20 cellular contexts compared by ENCODE assay signal in the genomic region with DNA sequence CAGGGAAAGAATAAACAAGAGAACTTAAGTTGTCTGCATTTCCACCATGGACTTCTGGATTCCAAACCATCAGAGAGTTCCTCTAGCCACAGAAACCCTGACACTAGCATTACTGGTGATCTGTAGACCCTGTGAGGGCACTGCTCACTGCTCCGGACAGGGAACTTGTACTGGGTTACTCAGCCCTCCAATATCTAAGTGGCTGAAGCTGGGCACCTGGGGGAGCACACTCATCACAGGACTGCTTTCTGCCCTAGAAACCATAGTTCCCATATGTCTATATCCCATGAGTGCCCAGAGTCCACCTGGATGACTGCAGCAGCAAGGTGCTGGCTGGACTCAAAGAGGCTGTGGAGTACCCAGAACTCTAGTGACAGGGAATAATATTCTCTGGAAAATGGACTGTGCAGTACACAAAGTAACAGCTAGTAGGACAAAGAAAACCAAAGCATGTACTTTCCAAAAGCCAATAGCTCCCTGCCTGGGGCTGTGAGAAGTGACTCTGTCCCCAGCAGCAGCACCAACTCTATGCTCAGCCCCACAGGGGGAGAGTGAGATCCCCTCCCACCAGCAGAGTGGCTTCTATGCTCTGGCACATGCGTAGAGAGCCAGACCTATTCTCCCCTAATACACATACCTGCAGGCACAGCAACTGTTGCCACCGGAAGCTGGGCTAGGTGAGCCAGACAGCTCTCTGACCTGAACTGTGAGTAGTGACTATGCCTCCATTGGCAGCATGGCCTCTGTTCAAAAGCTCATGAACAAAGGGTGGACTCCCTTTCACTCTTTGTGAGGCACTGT.
DNase-seq lines count a peak whose midpoint lies in the region; ATAC-seq, FAIRE-seq and TF ChIP-seq lines count a peak whose summit lies in the region.
"Had no signal": no experiment of that assay in that cellular context is flagged by ENCODE, and none has a peak within 500 bp of the region (broad histone marks: within the 10 kb centered on the region; RNA-seq: fewer than 3 reads in every experiment).

No MANE protein-coding gene starts in this region.

- H3K79me2 ChIP-seq in K562 (ENCODE audit: control insufficient read depth, insufficient read depth, low read length) (no peaks in the 10 kb centered on the region), mesendoderm (ENCODE audit: control insufficient read depth, insufficient read depth, low read length) (no peaks in the 10 kb centered on the region)

- no peaks in the 10 kb centered on the region for H3K9me1 ChIP-seq in K562 (ENCODE audit: control insufficient read depth, insufficient read depth, low read length)

- intact Hi-C loops in A673 (cut with micrococcal nuclease; ENCODE audit: unreplicated experiment) (no loop called here), K562 (cut with micrococcal nuclease) (no loop called here), ovary (cut with DNase I) (no loop called here)

- no peak overlapping the region for H4K8ac ChIP-seq in mesendoderm (ENCODE audit: low read depth, low read length)

- no peak overlapping the region for H2BK120ac ChIP-seq in mesendoderm (ENCODE audit: low read depth, low read length)

- no peak overlapping the region for H3K18ac ChIP-seq in mesendoderm (ENCODE audit: low read length)

- FAIRE-seq in K562 (lab: Jason Lieb, UNC): no peak
- FAIRE-seq: RCC 7860 had no signal

- H3K27ac ChIP-seq in A673 (ENCODE audit: low read depth, low read length, poor library complexity, severe bottlenecking) (peak overlapping the region; percentile 40), K562 (ENCODE audit: extremely low read depth, low read depth, low read length) (no peak overlapping the region), mesendoderm (ENCODE audit: low read depth, low read length) (no peak overlapping the region), ovary (no peak overlapping the region), gastroesophageal sphincter (no peak overlapping the region)
- H3K27ac ChIP-seq: BLaER1 treated with 17β-estradiol and CSF1 and Interleukin-3, amounts not matched to agents 10 nM and 100 nM; cardiac muscle cell; prostate gland; upper lobe of left lung had no signal

- CTCF ChIA-PET in A673 (lab: Charles Lee) (no interaction called here), K562 (lab: Yijun Ruan, JAX; ENCODE audit: low intra/inter-chr PET ratio) (no interaction called here)

- TF ChIP-seq RAD21 in K562 (CRISPR knock-in tag; conservative IDR thresholded peaks at IDR 0.05 in 1 of 2, IDR thresholded peaks at IDR 0.05 in 1 of 2): no peak

- TF ChIP-seq CTCF in A673 (conservative IDR thresholded peaks at IDR 0.05; ENCODE audit: low read depth, low read length) (no peak), K562 (IDR thresholded peaks at IDR 0.05 in 2 of 3, conservative IDR thresholded peaks at IDR 0.05 in 1 of 3; ENCODE audit: insufficient read depth in 2 of 3, low read depth in 1 of 3, low read length in 3 of 3) (no peak), ovary (IDR thresholded peaks at IDR 0.05) (no peak), gastroesophageal sphincter (IDR thresholded peaks at IDR 0.05) (no peak)

- WGBS in K562 (ENCODE audit: insufficient coverage, low coverage, missing lambda C conversion rate): 12% methylated on average over 3 of the region's 3 CpGs
- no CpG with 5 or more reads among the region's 3 CpGs for WGBS in mesendoderm (ENCODE audit: extremely low coverage, insufficient coverage, low lambda C conversion rate)
- 87 to 89% (median 87%) methylated on average over 3 of the region's 3 CpGs for WGBS in ovary, 3 donors
- 100% methylated on average over 1 of the region's 3 CpGs; no CpG with 5 or more reads in 1 of the 2 donors for WGBS in gastroesophageal sphincter (ENCODE audit: low coverage in 1 of 2), 2 donors

- no peak overlapping the region for H2AK5ac ChIP-seq in mesendoderm (ENCODE audit: low read length)

- H3K4me3 ChIP-seq in A673 (ENCODE audit: low read depth, low read length, poor library complexity, severe bottlenecking): no peak overlapping the region
- H3K4me3 ChIP-seq in K562: no peak overlapping the region
- no peak overlapping the region for H3K4me3 ChIP-seq in mesendoderm (ENCODE audit: low read length)
- no peak overlapping the region for H3K4me3 ChIP-seq in ovary
- H3K4me3 ChIP-seq in gastroesophageal sphincter: no peak overlapping the region
- H3K4me3 ChIP-seq: BLaER1 treated with 17β-estradiol and CSF1 and Interleukin-3, amounts not matched to agents 10 nM and 100 nM; cardiac muscle cell; prostate gland; upper lobe of left lung had no signal

- H3K4me2 ChIP-seq in K562 (ENCODE audit: insufficient read depth, low read length) (no peak overlapping the region), mesendoderm (ENCODE audit: low read length) (no peak overlapping the region)
- H3K4me2 ChIP-seq: BLaER1 treated with 17β-estradiol and CSF1 and Interleukin-3, amounts not matched to agents 10 nM and 100 nM had no signal

- H3K27me3 ChIP-seq in A673 (replicated peaks; ENCODE audit: insufficient read depth, low read depth, low read length, poor library complexity) (no peaks in the 10 kb centered on the region), K562 (ENCODE audit: control insufficient read depth in 2 of 2, insufficient read depth in 2 of 2, low read length in 2 of 2) (no peaks in the 10 kb centered on the region), mesendoderm (ENCODE audit: insufficient read depth, low read length, poor library complexity) (no peaks in the 10 kb centered on the region), ovary (no peaks in the 10 kb centered on the region), gastroesophageal sphincter (no peaks in the 10 kb centered on the region)
- H3K27me3 ChIP-seq: BLaER1 treated with 17β-estradiol and CSF1 and Interleukin-3, amounts not matched to agents 10 nM and 100 nM; cardiac muscle cell; upper lobe of left lung had no signal

- H4K5ac ChIP-seq in mesendoderm (ENCODE audit: low read length): no peak overlapping the region

- TF ChIP-seq POLR2A in K562 (conservative IDR thresholded peaks at IDR 0.05): no peak
- no peak for TF ChIP-seq POLR2A in ovary (IDR thresholded peaks at IDR 0.05)
- no peak for TF ChIP-seq POLR2A in gastroesophageal sphincter (IDR thresholded peaks at IDR 0.05)

- no peak for TF ChIP-seq EP300 in K562 (IDR thresholded peaks at IDR 0.05; ENCODE audit: low read length)
- no peak for TF ChIP-seq EP300 in ovary (IDR thresholded peaks at IDR 0.05)
- no peak for TF ChIP-seq EP300 in gastroesophageal sphincter (IDR thresholded peaks at IDR 0.05)

- no peaks in the 10 kb centered on the region for H3K79me1 ChIP-seq in mesendoderm (ENCODE audit: low read length)

- H2AFZ ChIP-seq in K562 (ENCODE audit: low read depth, low read length): peak overlapping the region; percentile 42; the same call in 1 of the 2 replicates

- no peak overlapping the region for H3K9ac ChIP-seq in K562 (ENCODE audit: insufficient read depth in 1 of 2, low read depth in 2 of 2, low read length in 2 of 2)
- H3K9ac ChIP-seq in mesendoderm (ENCODE audit: low read length): no peak overlapping the region
- H3K9ac ChIP-seq: BLaER1 treated with 17β-estradiol and CSF1 and Interleukin-3, amounts not matched to agents 10 nM and 100 nM had no signal

- no peaks in the 10 kb centered on the region for H3K36me3 ChIP-seq in A673 (ENCODE audit: insufficient read depth, low read length, poor library complexity, severe bottlenecking)
- no peaks in the 10 kb centered on the region for H3K36me3 ChIP-seq in K562 (ENCODE audit: control insufficient read depth, insufficient read depth, low read length)
- no peaks in the 10 kb centered on the region for H3K36me3 ChIP-seq in mesendoderm (ENCODE audit: control insufficient read depth, insufficient read depth, low read length)
- H3K36me3 ChIP-seq in ovary: no peaks in the 10 kb centered on the region
- H3K36me3 ChIP-seq in gastroesophageal sphincter: no peaks in the 10 kb centered on the region
- H3K36me3 ChIP-seq: BLaER1 treated with 17β-estradiol and CSF1 and Interleukin-3, amounts not matched to agents 10 nM and 100 nM; cardiac muscle cell; prostate gland; upper lobe of left lung had no signal

- H3K4me1 ChIP-seq in A673 (ENCODE audit: insufficient read depth, low read length, poor library complexity, severe bottlenecking) (peaks cover 14% of the 10 kb centered on the region), K562 (replicated peaks in 1 of 2; ENCODE audit: control insufficient read depth in 2 of 2, insufficient read depth in 2 of 2, low read length in 2 of 2) (no peaks in the 10 kb centered on the region), mesendoderm (ENCODE audit: control insufficient read depth, low read depth, low read length) (no peaks in the 10 kb centered on the region), ovary (ENCODE audit: insufficient read depth) (no peaks in the 10 kb centered on the region), gastroesophageal sphincter (no peaks in the 10 kb centered on the region)
- H3K4me1 ChIP-seq: prostate gland, upper lobe of left lung had no signal

- no peak overlapping the region for H2BK15ac ChIP-seq in mesendoderm (replicated peaks; ENCODE audit: low read depth)

- ATAC-seq in HG03432 (IDR thresholded peaks at IDR 0.05; ENCODE audit: unreplicated experiment) (peak; percentile 47), K562 (no peak; the same call in none of the 3 replicates), GM19324 (IDR thresholded peaks at IDR 0.05; ENCODE audit: low FRiP score, unreplicated experiment) (no peak), gastroesophageal sphincter (no peak)
- ATAC-seq: activated T-helper 17 cell treated with anti-CD3 and anti-CD28 coated beads, Interleukin-2, amount 50 U/mL, for 72 hours had no signal

- no peak overlapping the region for H2BK5ac ChIP-seq in mesendoderm (ENCODE audit: low read length)

- BruUV-seq in A673 (replicated peaks; lab: Mats Ljungman, UMichigan): no TSS peak
- no TSS peak for BruUV-seq in K562 (replicated peaks; lab: Mats Ljungman, UMichigan)

- no peaks in the 10 kb centered on the region for H4K20me1 ChIP-seq in K562 (replicated peaks; ENCODE audit: control insufficient read depth, insufficient read depth, low read length)
- H4K20me1 ChIP-seq: BLaER1 treated with 17β-estradiol and CSF1 and Interleukin-3, amounts not matched to agents 10 nM and 100 nM had no signal

- in situ Hi-C loops in K562 (cut with MboI): no loop called here

- no peaks in the 10 kb centered on the region for H3K9me3 ChIP-seq in A673 (ENCODE audit: low read depth, low read length, poor library complexity, severe bottlenecking)
- H3K9me3 ChIP-seq in K562 (replicated peaks; ENCODE audit: control insufficient read depth, insufficient read depth, low read depth, low read length): no peaks in the 10 kb centered on the region; the same call in 1 of the 2 replicates
- no peaks in the 10 kb centered on the region for H3K9me3 ChIP-seq in ovary
- no peaks in the 10 kb centered on the region for H3K9me3 ChIP-seq in gastroesophageal sphincter
- H3K9me3 ChIP-seq: BLaER1 treated with 17β-estradiol and CSF1 and Interleukin-3, amounts not matched to agents 10 nM and 100 nM; prostate gland; upper lobe of left lung had no signal

- no peak for DNase-seq in A673 (ENCODE audit: low spot score)
- no peak for DNase-seq in K562 (ENCODE audit: extremely low read depth in 1 of 4, low spot score in 3 of 4)
- peak; percentile 69 for DNase-seq in mesendoderm
- no peak for DNase-seq in SHP77 (lab: John Stamatoyannopoulos, UW)
- no peak for DNase-seq in ovary
- DNase-seq: activated B cell treated with CpG ODN at 0.5 μM for 24 hours, anterior cingulate cortex, Calu3, KG1, NCI-H146, NCI-H510A treated with DMSO at 0.1 percent for 48 hours, upper lobe of left lung had no signal

- H3K56ac ChIP-seq in mesendoderm (ENCODE audit: low read length): no peak overlapping the region

- no peak overlapping the region for H3K23ac ChIP-seq in mesendoderm (ENCODE audit: low read length)

- POLR2A ChIA-PET in A673 (lab: Charles Lee; ENCODE audit: low non-redundant PET) (no interaction called here), K562 (lab: Yijun Ruan, JAX) (no interaction called here)

- H3K4ac ChIP-seq in mesendoderm (ENCODE audit: low read depth, low read length): no peak overlapping the region
